ENCODE assay signal across 27 cellular contexts in the genomic region with DNA sequence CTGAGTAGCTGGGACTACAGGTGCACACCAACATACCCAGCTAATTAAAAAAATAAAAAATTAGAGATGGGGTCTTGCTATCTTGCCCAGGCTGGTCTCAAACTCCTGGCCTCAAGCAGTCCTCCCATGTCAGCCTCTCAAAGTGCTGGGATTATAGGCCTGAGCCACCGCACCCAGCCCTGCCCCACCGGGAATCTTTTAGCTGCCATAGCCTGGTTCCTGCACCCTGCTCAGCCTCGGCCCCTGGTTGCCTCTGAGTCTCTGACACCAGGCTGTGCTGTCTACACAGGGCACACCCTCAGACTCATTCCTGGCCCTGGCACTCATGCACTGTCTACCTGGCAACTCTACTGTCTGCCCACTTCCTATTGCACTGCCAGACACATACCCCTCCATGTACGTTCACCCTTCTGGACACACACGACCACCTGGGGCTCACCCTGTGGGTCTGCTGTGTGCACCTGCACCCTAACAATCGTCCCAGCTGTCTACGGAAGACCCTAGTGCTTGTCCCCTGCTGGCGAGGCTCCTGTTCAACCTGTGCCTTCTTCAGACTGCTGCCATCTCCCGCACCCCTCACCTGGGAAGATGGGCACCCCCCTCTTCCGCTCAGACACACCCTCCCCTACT. TPM values are rescaled to one million over a fixed set of nuclear protein-coding genes. Genes with fewer than 3 reads are reported as not detected.
DNase-seq lines count a peak whose midpoint lies in the region; ATAC-seq, FAIRE-seq and TF ChIP-seq lines count a peak whose summit lies in the region.
"Had no signal": no experiment of that assay in that cellular context is flagged by ENCODE, and none has a peak within 500 bp of the region (broad histone marks: within the 10 kb centered on the region; RNA-seq: fewer than 3 reads in every experiment).

No MANE protein-coding gene starts in this region.

- no peak overlapping the region for H3K4me2 ChIP-seq in osteoblast (ENCODE audit: insufficient read depth, low read length)

- H3K4me1 Mint-ChIP-seq in activated naive CD4-positive, alpha-beta T cell treated with anti-CD3 and anti-CD28 coated beads, Interleukin-2, amount 10 ng/mL, durations not matched to agents 7 days and 5 days, result no peaks in the 10 kb centered on the region
- H3K4me1 Mint-ChIP-seq: CD4-positive, CD25-positive, alpha-beta regulatory T cell had no signal

- H3K27me3 ChIP-seq in osteoblast (ENCODE audit: insufficient read depth, low read length), result peaks cover 7% of the 10 kb centered on the region

- no peak overlapping the region for H3K4me3 ChIP-seq in osteoblast (ENCODE audit: insufficient read depth, low read length)
- H3K4me3 ChIP-seq: K562 had no signal

- H4K20me1 ChIP-seq in osteoblast (ENCODE audit: insufficient read depth, low read length), result no peaks in the 10 kb centered on the region

- no peaks in the 10 kb centered on the region for H3K4me1 ChIP-seq in osteoblast (ENCODE audit: insufficient read depth, low read length)

- H3K9me3 Mint-ChIP-seq in activated naive CD4-positive, alpha-beta T cell treated with anti-CD3 and anti-CD28 coated beads, Interleukin-2, amount 10 ng/mL, durations not matched to agents 7 days and 5 days, result no peaks in the 10 kb centered on the region
- H3K9me3 Mint-ChIP-seq: HFFc6 had no signal

- CTCF ChIA-PET in activated naive CD4-positive, alpha-beta T cell treated with anti-CD3 and anti-CD28 coated beads, Interleukin-2, amount 10 ng/mL, durations not matched to agents 7 days and 5 days (lab: Charles Lee), result no interaction called here

- TF ChIP-seq POLR2A in H54 (IDR thresholded peaks at IDR 0.05; ENCODE audit: low read depth, low read length), result no peak

- H3K79me2 ChIP-seq in osteoblast (ENCODE audit: insufficient read depth, low read length), result no peaks in the 10 kb centered on the region

- no peaks in the 10 kb centered on the region for H3K36me3 ChIP-seq in osteoblast (ENCODE audit: insufficient read depth, low read length)

- no peak for FAIRE-seq in H54 (lab: Jason Lieb, UNC)
- FAIRE-seq: GM19239, HepG2, K562 had no signal

- no peaks in the 10 kb centered on the region for H3K36me3 Mint-ChIP-seq in activated naive CD4-positive, alpha-beta T cell treated with anti-CD3 and anti-CD28 coated beads, Interleukin-2, amount 10 ng/mL, durations not matched to agents 7 days and 5 days
- H3K36me3 Mint-ChIP-seq: CD4-positive, CD25-positive, alpha-beta regulatory T cell had no signal

- no peaks in the 10 kb centered on the region for H3K9me3 ChIP-seq in osteoblast (ENCODE audit: low read depth, low read length)

- no peak overlapping the region for H2AFZ ChIP-seq in osteoblast (ENCODE audit: low read length)

- no peak overlapping the region for H3K27ac ChIP-seq in osteoblast (ENCODE audit: low read depth, low read length)
- H3K27ac ChIP-seq: HL-60 had no signal

- peak; percentile 30 for ATAC-seq in esophagus mucosa
- no peak for ATAC-seq in GM19397 (IDR thresholded peaks at IDR 0.05; ENCODE audit: unreplicated experiment)
- ATAC-seq: HepG2, K562 had no signal

- H3K27me3 Mint-ChIP-seq in activated naive CD4-positive, alpha-beta T cell treated with anti-CD3 and anti-CD28 coated beads, Interleukin-2, amount 10 ng/mL, durations not matched to agents 7 days and 5 days, result peaks cover 31% of the 10 kb centered on the region

- no peak for DNase-seq in activated naive CD4-positive, alpha-beta T cell treated with anti-CD3 and anti-CD28 coated beads, Interleukin-2, amount 10 ng/mL, durations not matched to agents 7 days and 5 days
- DNase-seq in activated naive CD4-positive, alpha-beta T cell treated with anti-CD3 and anti-CD28 coated beads, Interleukin-2, amount 50 U/mL, for 16 hours, result no peak
- peak; percentile 59 for DNase-seq in NCI-H345 treated with DMSO at 0.1 percent for 48 hours (lab: John Stamatoyannopoulos, UW; ENCODE audit: unreplicated experiment)
- DNase-seq in osteoblast (ENCODE audit: insufficient read length, low spot score, missing footprints), result peak; percentile 73
- DNase-seq in activated CD4-positive, alpha-beta T cell treated with anti-CD3 and anti-CD28 coated beads for 1 hour, result no peak
- no peak for DNase-seq in H54 (ENCODE audit: insufficient read length, low spot score)
- DNase-seq: CD4-positive, CD25-positive, alpha-beta regulatory T cell; DMS79; HFFc6; MM.1S; NCI-H1092; NCI-H1694; NCI-H2081; NCI-H2171; NCI-H510A; NCI-H748 treated with DMSO at 0.1 percent for 48 hours; OCI-M1; SHP77 had no signal

- H3K4me3 Mint-ChIP-seq in activated naive CD4-positive, alpha-beta T cell treated with anti-CD3 and anti-CD28 coated beads, Interleukin-2, amount 10 ng/mL, durations not matched to agents 7 days and 5 days, result no peak overlapping the region
- H3K4me3 Mint-ChIP-seq: CD4-positive, CD25-positive, alpha-beta regulatory T cell; HFFc6 had no signal

- peak overlapping the region; percentile 55 for H3K27ac Mint-ChIP-seq in activated naive CD4-positive, alpha-beta T cell treated with anti-CD3 and anti-CD28 coated beads, Interleukin-2, amount 10 ng/mL, durations not matched to agents 7 days and 5 days
- H3K27ac Mint-ChIP-seq: HFFc6 had no signal

- no peak for TF ChIP-seq CTCF in osteoblast (IDR thresholded peaks at IDR 0.05; ENCODE audit: extremely low read depth, low read depth, low read length)

RNA-seq across cellular contexts. Expression of gene PROP1, which starts 1.4 kb away (rescaled TPM):
- total RNA-seq in esophagus mucosa (not detected), osteoblast (not detected in 2 replicates)
- total RNA-seq: CD4-positive, CD25-positive, alpha-beta regulatory T cell; H7; HepG2; HFFc6; HT-29; K562; RPMI7951 had no signal

Comparison
In these comparisons a context has a peak if more than half of its experiments do, and no peak if none do; other contexts are left out.
1. DNase-seq: peak in NCI-H345 treated with DMSO at 0.1 percent for 48 hours (single experiment) and osteoblast (single experiment); none in activated naive CD4-positive, alpha-beta T cell treated with anti-CD3 and anti-CD28 coated beads, Interleukin-2, amount 10 ng/mL, durations not matched to agents 7 days and 5 days (single experiment), activated naive CD4-positive, alpha-beta T cell treated with anti-CD3 and anti-CD28 coated beads, Interleukin-2, amount 50 U/mL, for 16 hours (single experiment), activated CD4-positive, alpha-beta T cell treated with anti-CD3 and anti-CD28 coated beads for 1 hour (single experiment) and H54 (single experiment).